In the genomic region with DNA sequence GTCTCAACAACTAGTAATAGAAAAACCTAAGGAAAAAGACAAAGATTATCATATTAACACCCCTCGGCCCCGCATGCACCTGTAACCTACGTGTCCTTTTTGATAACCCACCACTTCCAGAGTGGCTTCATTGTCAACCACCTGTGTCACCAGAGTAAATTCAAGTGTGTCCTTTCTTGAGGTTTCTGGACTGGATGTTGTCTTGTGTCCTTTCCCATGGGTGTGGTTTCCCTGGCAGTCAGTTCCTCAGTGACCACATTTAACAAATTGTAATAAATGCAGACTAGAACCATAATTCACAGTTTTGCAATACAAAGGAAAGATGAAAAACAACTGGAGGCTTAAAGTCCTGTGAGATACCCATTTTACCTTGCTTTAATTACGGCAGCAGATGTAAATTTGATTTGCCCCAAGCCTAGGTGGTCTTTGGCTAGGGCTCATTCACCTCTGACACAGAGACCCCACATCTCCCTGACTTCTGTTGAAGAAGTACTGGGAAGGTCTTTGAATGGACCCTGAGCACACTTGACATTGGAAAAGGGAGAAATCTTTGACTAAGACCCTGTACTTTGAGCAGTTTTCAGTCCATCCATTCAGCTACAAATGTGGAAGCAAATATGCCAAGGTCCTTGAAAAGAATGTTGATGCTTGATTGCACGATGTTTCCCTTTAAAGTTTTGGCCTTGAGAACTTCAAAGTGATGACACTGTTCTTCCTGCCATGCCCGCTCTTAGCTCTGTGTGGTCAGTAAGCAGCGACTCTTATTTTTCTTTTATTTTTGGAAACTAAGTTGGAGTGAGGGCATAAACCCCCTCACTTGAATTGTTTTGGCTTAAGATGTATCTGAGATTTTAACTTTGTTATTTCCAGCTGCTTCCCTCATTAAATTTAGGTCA, we compare ENCODE assay signal across 1 cellular context.
TF ChIP-seq lines count a peak whose summit lies in the region.

No MANE protein-coding gene starts in this region.

TF ChIP-seq in HepG2, 621 proteins besides CTCF, POLR2A, EP300 and RAD21 (continued from another document):
- no peak for TF ChIP-seq ZNF619 (CRISPR knock-in tag; IDR thresholded peaks at IDR 0.05)
- no peak for TF ChIP-seq ZNF30 (CRISPR knock-in tag; IDR thresholded peaks at IDR 0.05)
- TF ChIP-seq ZNF615 (CRISPR knock-in tag; IDR thresholded peaks at IDR 0.05; ENCODE audit: borderline replicate concordance): no peak
- TF ChIP-seq ZNF768 (CRISPR knock-in tag; IDR thresholded peaks at IDR 0.05): no peak
- TF ChIP-seq TEAD2 (CRISPR knock-in tag; IDR thresholded peaks at IDR 0.05): no peak
- TF ChIP-seq ZNF746 (CRISPR knock-in tag; IDR thresholded peaks at IDR 0.05): 0 out of 2 replicates have a peak, but pooled peaks have one; percentile 28
- TF ChIP-seq GLMP (CRISPR knock-in tag; IDR thresholded peaks at IDR 0.05; ENCODE audit: borderline replicate concordance): no peak
- no peak; the same call in none of the 2 replicates for TF ChIP-seq ZSCAN9 (CRISPR knock-in tag; IDR thresholded peaks at IDR 0.05; ENCODE audit: borderline replicate concordance)
- no peak for TF ChIP-seq PAF1 (CRISPR knock-in tag; IDR thresholded peaks at IDR 0.05)
